25 cellular contexts compared by ENCODE assay signal in the genomic region with DNA sequence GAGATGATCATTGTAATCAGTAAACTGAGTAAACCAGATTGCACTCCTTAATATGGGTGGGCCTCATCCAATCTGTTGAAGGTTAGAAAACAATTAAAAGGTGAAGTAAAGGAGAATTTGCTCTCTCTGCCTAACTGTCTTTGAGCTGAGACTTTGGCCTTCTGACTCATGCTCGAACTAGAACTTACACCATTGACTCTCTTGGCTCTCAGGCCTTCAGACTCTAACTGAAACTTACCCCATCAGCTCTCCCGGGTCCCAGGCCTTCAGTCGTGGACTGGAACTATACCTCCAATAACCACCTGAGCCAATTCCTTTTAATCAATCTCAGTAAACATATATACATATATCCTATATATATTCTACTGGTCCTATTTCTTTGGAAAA.
"Had no signal": no experiment of that assay in that cellular context is flagged by ENCODE, and none has a peak within 500 bp of the region (broad histone marks: within the 10 kb centered on the region; RNA-seq: fewer than 3 reads in every experiment).

No MANE protein-coding gene starts in this region.

- H3K27me3 ChIP-seq: colonic mucosa, foreskin keratinocyte, gastroesophageal sphincter, heart left ventricle, hepatocyte, right atrium auricular region, sigmoid colon, spleen, suprapubic skin, thyroid gland, vagina had no signal

- ATAC-seq: esophagus mucosa; foreskin keratinocyte; gastroesophageal sphincter; natural killer cell treated with Interleukin-12 subunit alpha and Interleukin-12 subunit beta and Interleukin-15 and Interleukin-18, amount 100 ng/mL, for 72 hours; stimulated activated naive B cell treated with anti-CD40 and anti-IgM and Interleukin-4, amounts not matched to agents 10 μg/mL and 1 μg/mL and 100 μg/mL, for 72 hours; stimulated activated naive CD8-positive, alpha-beta T cell treated with anti-CD3 and anti-CD28 coated beads, Interleukin-15, amount 100 ng/mL, for 72 hours had no signal

- H3K27ac ChIP-seq: colonic mucosa, epithelial cell of prostate, foreskin keratinocyte, gastroesophageal sphincter, heart left ventricle, hepatocyte, prostate gland, right atrium auricular region, sigmoid colon, spleen, suprapubic skin, thyroid gland, vagina had no signal

- H2AFZ ChIP-seq: hepatocyte had no signal

- H3K4me1 ChIP-seq: colonic mucosa, prostate gland, spleen, vagina had no signal

- FAIRE-seq: islet of Langerhans had no signal

- H3K36me3 ChIP-seq: colonic mucosa, gastroesophageal sphincter, heart left ventricle, prostate gland, right atrium auricular region, sigmoid colon, spleen, suprapubic skin, thyroid gland, vagina had no signal

- H3K4me2 ChIP-seq: hepatocyte had no signal

- H3K9me3 ChIP-seq: colonic mucosa, gastroesophageal sphincter, heart left ventricle, prostate gland, right atrium auricular region, sigmoid colon, spleen, suprapubic skin, thyroid gland, vagina had no signal

- H3K4me3 ChIP-seq: colonic mucosa, gastroesophageal sphincter, heart left ventricle, hepatocyte, lung, prostate gland, right atrium auricular region, sigmoid colon, spleen, suprapubic skin, thyroid gland, vagina had no signal

- DNase-seq: colonic mucosa; effector CD8-positive, alpha-beta T cell; endodermal cell; foreskin keratinocyte; heart left ventricle; naive B cell; nucleus accumbens; sigmoid colon; spleen; stimulated activated CD4-positive, alpha-beta T cell treated with anti-CD3 and anti-CD28 coated beads, Interleukin-4, amount 100 ng/mL, for 4 hours; stimulated activated naive B cell treated with anti-CD40 and anti-IgM and Interleukin-4, amounts not matched to agents 10 μg/mL and 1 μg/mL and 100 μg/mL, for 72 hours; stimulated activated naive CD8-positive, alpha-beta T cell treated with anti-CD3 and anti-CD28 coated beads, Interleukin-15, amount 100 ng/mL, for 72 hours; thyroid gland; trophoblast cell had no signal
